34 cellular contexts compared by ENCODE assay signal in genomic region chr4:128879283-128879682, GRCh38.
"Had no signal": no experiment of that assay in that cellular context is flagged by ENCODE, and none has a peak within 500 bp of the region (broad histone marks: within the 10 kb centered on the region; RNA-seq: fewer than 3 reads in every experiment).

No MANE protein-coding gene starts in this region.

- ATAC-seq: activated CD4-positive, CD25-positive, alpha-beta regulatory T cell treated with anti-CD3 and anti-CD28 coated beads, Interleukin-2, amount 50 U/mL, for 24 hours; activated CD8-positive, alpha-beta T cell treated with anti-CD3 and anti-CD28 coated beads for 36 hours; activated T-cell treated with anti-CD3 and anti-CD28 coated beads, Interleukin-2, amount 50 U/mL, for 4 hours; activated T-helper 17 cell treated with anti-CD3 and anti-CD28 coated beads, Interleukin-2, amount 50 U/mL, for 72 hours; effector memory CD8-positive, alpha-beta T cell; foreskin keratinocyte; gastrocnemius medialis; T-helper 17 cell had no signal

- H3K27ac Mint-ChIP-seq: activated B cell treated with CpG ODN at 0.5 μM for 24 hours; activated CD8-positive, alpha-beta T cell treated with anti-CD3 and anti-CD28 coated beads for 36 hours; activated naive CD8-positive, alpha-beta T cell; activated T-helper 17 cell treated with anti-CD3 and anti-CD28 coated beads, Interleukin-2, amount 50 U/mL, for 72 hours; dendritic cell treated with granulocyte-macrophage colony-stimulating factor and Interleukin-4, amounts not matched to agents 40 ng/mL and 50 ng/mL, for 4 days; T-helper 17 cell; T-helper 2 cell treated with Interferon-gamma antibody and Interleukin-4, amounts not matched to agents 5 μg/mL and 100 μg/mL, for 36 hours had no signal

- DNase-seq: activated B cell treated with CpG ODN at 0.5 μM for 24 hours; activated CD4-positive, alpha-beta T cell treated with anti-CD3 and anti-CD28 coated beads for 48 hours; activated CD4-positive, alpha-beta T cell treated with anti-CD3 and anti-CD28 coated beads, Interleukin-2, amount 50 U/mL, for 1 hour; activated CD4-positive, alpha-beta T cell treated with anti-CD3 and anti-CD28 coated beads, Interleukin-2, amount 50 U/mL, for 48 hours; activated CD8-positive, alpha-beta memory T cell treated with anti-CD3 and anti-CD28 coated beads for 24 hours; activated CD8-positive, alpha-beta T cell treated with anti-CD3 and anti-CD28 coated beads for 36 hours; activated effector memory CD4-positive, alpha-beta T cell treated with Interleukin-2 at 50 U/mL for 16 hours; activated gamma-delta T cell treated with Interleukin-2 at 50 U/mL for 16 hours; activated naive CD4-positive, alpha-beta T cell treated with anti-CD3 and anti-CD28 coated beads, Interleukin-2, amount 50 U/mL, for 16 hours; activated naive CD4-positive, alpha-beta T cell treated with Interleukin-2 at 50 U/mL for 16 hours; activated T-cell treated with anti-CD3 and anti-CD28 coated beads, Interleukin-2, amount 50 U/mL, for 4 hours; amniotic stem cell; anterior cingulate cortex; brain microvascular endothelial cell; dorsolateral prefrontal cortex; effector memory CD8-positive, alpha-beta T cell; erythroblast; foreskin keratinocyte; gastrocnemius medialis; glutamatergic neuron; T-helper 1 cell; T-helper 17 cell; T1000; WERI-Rb-1 had no signal

- H3K9me3 ChIP-seq: esophagus muscularis mucosa, gastrocnemius medialis had no signal

- H3K27me3 ChIP-seq: brain microvascular endothelial cell, dorsolateral prefrontal cortex, esophagus muscularis mucosa, foreskin keratinocyte, gastrocnemius medialis had no signal

- FAIRE-seq: astrocyte, bronchial epithelial cell had no signal

- H3K27ac ChIP-seq: brain microvascular endothelial cell, coronary artery, dorsolateral prefrontal cortex, esophagus muscularis mucosa, foreskin keratinocyte, gastrocnemius medialis, WERI-Rb-1 had no signal

- H3K9me3 Mint-ChIP-seq: activated B cell treated with CpG ODN at 0.5 μM for 24 hours; activated CD8-positive, alpha-beta T cell treated with anti-CD3 and anti-CD28 coated beads for 36 hours; activated T-cell treated with anti-CD3 and anti-CD28 coated beads, Interleukin-2, amount 50 U/mL, for 4 hours; activated T-helper 17 cell treated with anti-CD3 and anti-CD28 coated beads, Interleukin-2, amount 50 U/mL, for 72 hours; central memory CD8-positive, alpha-beta T cell; dendritic cell treated with granulocyte-macrophage colony-stimulating factor and Interleukin-4, amounts not matched to agents 40 ng/mL and 50 ng/mL, for 4 days; effector memory CD8-positive, alpha-beta T cell; T-helper 2 cell treated with Interferon-gamma antibody and Interleukin-4, amounts not matched to agents 5 μg/mL and 100 μg/mL, for 36 hours had no signal

- H3K36me3 ChIP-seq: gastrocnemius medialis, WERI-Rb-1 had no signal

- H3K4me1 ChIP-seq: esophagus muscularis mucosa, foreskin keratinocyte, gastrocnemius medialis had no signal

- H3K4me1 Mint-ChIP-seq: activated T-helper 17 cell treated with anti-CD3 and anti-CD28 coated beads, Interleukin-2, amount 50 U/mL, for 72 hours; central memory CD8-positive, alpha-beta T cell; T-helper 17 cell had no signal

- H3K4me3 ChIP-seq: coronary artery, dorsolateral prefrontal cortex, esophagus muscularis mucosa, gastrocnemius medialis had no signal

- H3K4me3 Mint-ChIP-seq: activated B cell treated with CpG ODN at 0.5 μM for 24 hours; activated CD8-positive, alpha-beta T cell treated with anti-CD3 and anti-CD28 coated beads for 36 hours; activated naive CD8-positive, alpha-beta T cell; activated T-cell treated with anti-CD3 and anti-CD28 coated beads, Interleukin-2, amount 50 U/mL, for 4 hours; activated T-helper 17 cell treated with anti-CD3 and anti-CD28 coated beads, Interleukin-2, amount 50 U/mL, for 72 hours; central memory CD8-positive, alpha-beta T cell; dendritic cell treated with granulocyte-macrophage colony-stimulating factor and Interleukin-4, amounts not matched to agents 40 ng/mL and 50 ng/mL, for 4 days; effector memory CD8-positive, alpha-beta T cell; T-helper 17 cell; T-helper 2 cell treated with Interferon-gamma antibody and Interleukin-4, amounts not matched to agents 5 μg/mL and 100 μg/mL, for 36 hours had no signal
